ENCODE assay signal across 14 cellular contexts in the genomic region with DNA sequence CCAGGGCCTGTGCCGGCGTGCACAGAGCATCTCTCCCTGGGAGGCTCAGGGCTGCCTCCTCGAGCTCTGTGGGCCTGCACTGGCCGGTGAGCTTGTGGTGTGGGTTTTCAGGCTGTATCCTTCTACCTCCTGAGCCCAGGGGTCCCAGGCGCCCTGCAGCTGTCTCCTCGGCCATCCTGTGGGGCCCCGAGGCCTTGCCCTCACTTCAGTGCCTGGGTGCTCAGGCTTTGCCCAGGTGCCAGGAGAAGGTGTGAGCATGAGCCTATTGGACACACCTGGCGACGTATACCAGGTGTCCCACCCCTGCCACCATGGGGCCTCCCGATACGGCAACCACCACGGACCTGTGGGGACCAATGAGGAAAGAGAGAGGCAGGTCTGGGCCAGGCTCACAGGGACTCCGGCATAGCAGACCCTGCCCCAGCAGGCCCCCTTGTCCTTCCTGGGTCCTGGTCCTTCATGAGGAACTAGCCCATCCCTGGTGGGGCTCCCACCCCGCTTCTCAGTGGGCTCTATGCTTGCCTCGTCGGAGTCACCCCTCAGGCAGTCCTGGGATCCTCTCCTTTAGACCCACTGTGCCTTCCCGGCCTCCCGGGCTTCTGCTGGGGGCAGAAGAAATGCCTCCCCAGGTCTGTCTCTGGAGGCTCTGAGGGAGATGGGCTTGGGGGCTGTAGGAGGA.
"Had no signal": no experiment of that assay in that cellular context is flagged by ENCODE, and none has a peak within 500 bp of the region (broad histone marks: within the 10 kb centered on the region; RNA-seq: fewer than 3 reads in every experiment).

No MANE protein-coding gene starts in this region.

- H3K4me1 ChIP-seq: psoas muscle, uterus had no signal

- H3K79me2 ChIP-seq: hepatocyte had no signal

- H3K4me2 ChIP-seq: hepatocyte had no signal

- DNase-seq: activated CD4-positive, CD25-positive, alpha-beta regulatory T cell; activated gamma-delta T cell; effector memory CD4-positive, alpha-beta T cell; kidney glomerular epithelial cell; mammary epithelial cell; nucleus accumbens; stimulated activated CD4-positive, alpha-beta T cell treated with anti-CD3 and anti-CD28 coated beads, Interleukin-15, amount 100 ng/mL, for 24 hours; stimulated activated CD4-positive, alpha-beta T cell treated with anti-CD3 and anti-CD28 coated beads, Interleukin-4, amount 100 ng/mL, for 4 hours; uterus had no signal

- ATAC-seq: natural killer cell treated with Interleukin-12 subunit alpha and Interleukin-12 subunit beta and Interleukin-15 and Interleukin-18, amount 100 ng/mL, for 72 hours; psoas muscle had no signal

- H2AFZ ChIP-seq: hepatocyte had no signal

- H3K4me1 Mint-ChIP-seq: central memory CD8-positive, alpha-beta T cell had no signal

- H3K4me3 Mint-ChIP-seq: central memory CD8-positive, alpha-beta T cell; natural killer cell treated with Interleukin-12 subunit alpha and Interleukin-12 subunit beta and Interleukin-15 and Interleukin-18, amount 100 ng/mL, for 72 hours had no signal

- H3K36me3 ChIP-seq: uterus had no signal

- H3K27ac Mint-ChIP-seq: natural killer cell treated with Interleukin-12 subunit alpha and Interleukin-12 subunit beta and Interleukin-15 and Interleukin-18, amount 100 ng/mL, for 72 hours had no signal

- H3K27me3 ChIP-seq: hepatocyte, uterus had no signal

- H3K9me3 Mint-ChIP-seq: natural killer cell treated with Interleukin-12 subunit alpha and Interleukin-12 subunit beta and Interleukin-15 and Interleukin-18, amount 100 ng/mL, for 72 hours had no signal

- H3K4me3 ChIP-seq: hepatocyte, psoas muscle, uterus had no signal

- H3K9me3 ChIP-seq: uterus had no signal

- H3K27ac ChIP-seq: epithelial cell of prostate, hepatocyte, psoas muscle, uterus had no signal
